1 cellular context compared by ENCODE assay signal in genomic region chr5:146825033-146825432, GRCh38.
TF ChIP-seq lines count a peak whose summit lies in the region.

No MANE protein-coding gene starts in this region.

TF ChIP-seq in WTC11, 78 proteins besides CTCF, POLR2A, EP300 and RAD21 (continued from another document):
- TF ChIP-seq NFYB (CRISPR knock-in tag; conservative IDR thresholded peaks at IDR 0.05; ENCODE audit: low read depth), result no peak
TF ChIP-seq in WTC11: peak in this region for 9.
